ENCODE assay signal across 8 cellular contexts in genomic region chr17:1830288-1830687, GRCh38. TPM values are rescaled to one million over a fixed set of nuclear protein-coding genes. Genes with fewer than 3 reads are reported as not detected.
DNase-seq lines count a peak whose midpoint lies in the region; TF ChIP-seq lines count a peak whose summit lies in the region.

No MANE protein-coding gene starts in this region.

- H4K20me1 ChIP-seq in osteoblast (ENCODE audit: insufficient read depth, low read length): no peaks in the 10 kb centered on the region

- H3K27me3 ChIP-seq in WERI-Rb-1 (ENCODE audit: insufficient read depth, low read depth, severe bottlenecking): no peaks in the 10 kb centered on the region
- H3K27me3 ChIP-seq in esophagus muscularis mucosa: no peaks in the 10 kb centered on the region
- H3K27me3 ChIP-seq in osteoblast (ENCODE audit: insufficient read depth, low read length): no peaks in the 10 kb centered on the region

- intact Hi-C loops in esophagus muscularis mucosa (cut with DNase I): no loop called here

- peak overlapping the region; percentile 83 for H3K4me3 ChIP-seq in WERI-Rb-1 (ENCODE audit: low read depth, low read length)
- peak overlapping the region; percentile 84 to 95 (median 94) for H3K4me3 ChIP-seq in esophagus muscularis mucosa
- H3K4me3 ChIP-seq in osteoblast (ENCODE audit: insufficient read depth, low read length): peak overlapping the region; percentile 93

- H3K36me3 ChIP-seq in WERI-Rb-1 (peaks cover 57% of the 10 kb centered on the region), esophagus muscularis mucosa (peaks cover 0 to 34% (median 13%) of the 10 kb centered on the region in 4 donors), osteoblast (ENCODE audit: insufficient read depth, low read length) (peaks cover 11% of the 10 kb centered on the region)

- TF ChIP-seq CTCF in WERI-Rb-1 (IDR thresholded peaks at IDR 0.05; ENCODE audit: low read depth, low read length) (no peak), esophagus muscularis mucosa (IDR thresholded peaks at IDR 0.05) (no peak), osteoblast (IDR thresholded peaks at IDR 0.05; ENCODE audit: extremely low read depth, low read depth, low read length) (no peak)

- peak overlapping the region; percentile 77 for H2AFZ ChIP-seq in osteoblast (ENCODE audit: low read length)

- H3K79me2 ChIP-seq in osteoblast (ENCODE audit: insufficient read depth, low read length): peaks cover 59% of the 10 kb centered on the region

- no peak for TF ChIP-seq EP300 in esophagus muscularis mucosa (IDR thresholded peaks at IDR 0.05)

- H3K4me1 ChIP-seq in esophagus muscularis mucosa (peaks cover 8 to 57% (median 39%) of the 10 kb centered on the region in 4 donors), osteoblast (ENCODE audit: insufficient read depth, low read length) (peaks cover 13% of the 10 kb centered on the region)

- H3K9me3 ChIP-seq in WERI-Rb-1 (ENCODE audit: severe bottlenecking): no peaks in the 10 kb centered on the region
- H3K9me3 ChIP-seq in esophagus muscularis mucosa: no peaks in the 10 kb centered on the region
- H3K9me3 ChIP-seq in osteoblast (ENCODE audit: low read depth, low read length): no peaks in the 10 kb centered on the region

- WGBS in esophagus muscularis mucosa: 1% methylated on average over 11 of the region's 11 CpGs

- no peak for TF ChIP-seq POLR2A in esophagus muscularis mucosa (IDR thresholded peaks at IDR 0.05; ENCODE audit: low read depth)

- peak overlapping the region; percentile 86 for H3K27ac ChIP-seq in WERI-Rb-1
- H3K27ac ChIP-seq in esophagus muscularis mucosa (replicated peaks in 1 of 4): peak overlapping the region; percentile 91 to 93 (median 92)
- peak overlapping the region; percentile 60 for H3K27ac ChIP-seq in osteoblast (ENCODE audit: low read depth, low read length)

- peak overlapping the region; percentile 95 for H3K4me2 ChIP-seq in osteoblast (ENCODE audit: insufficient read depth, low read length)

- DNase-seq in COLO668 (lab: John Stamatoyannopoulos, UW; ENCODE audit: unreplicated experiment) (peak; percentile 2), HS-5 (ENCODE audit: low read depth) (peak; percentile 4), WERI-Rb-1 (no peak), esophagus muscularis mucosa (ENCODE audit: extremely low spot score) (no peak), osteoblast (ENCODE audit: insufficient read length, low spot score, missing footprints) (peak; percentile 78), putamen (ENCODE audit: low spot score) (no peak), NCI-H774 (lab: John Stamatoyannopoulos, UW) (no peak)
- DNase-seq in effector CD8-positive, alpha-beta T cell (lab: John Stamatoyannopoulos, UW): no peak

RNA-seq across cellular contexts. Expression of gene RPA1, which starts 0.5 kb away (rescaled TPM):
- total RNA-seq in esophagus muscularis mucosa (10 to 100 TPM; 22.9 to 30.8 (median 29.2) TPM), osteoblast (14.1 and 14.8 TPM in 2 replicates)

RNA-seq across cellular contexts. Expression of gene SMYD4, which starts 0.6 kb away (rescaled TPM):
- total RNA-seq in esophagus muscularis mucosa (10 to 100 TPM; 10.3 to 14.8 (median 11.9) TPM), osteoblast (10.1 and 10.6 TPM in 2 replicates)

Comparison
In these comparisons a context has a peak if more than half of its experiments do, and no peak if none do; other contexts are left out.
1. DNase-seq: peak in COLO668 (single experiment), HS-5 (single experiment) and osteoblast (single experiment); none in WERI-Rb-1 (single experiment), esophagus muscularis mucosa (single experiment), putamen (single experiment), NCI-H774 (single experiment) and effector CD8-positive, alpha-beta T cell (single experiment).
2. Peak in every context shown above with its lines, with median percentiles within 50 percentile points of each other: H3K27ac ChIP-seq and H3K4me3 ChIP-seq.